Comparison of ENCODE assay signal across 1 cellular context in genomic region chr11:118608268-118609214, GRCh38.
A peak's percentile ranks its signal among the peaks of the same experiment; 100 is the strongest.
TF ChIP-seq lines count a peak whose summit lies in the region.

No MANE protein-coding gene starts in this region.

TF ChIP-seq in K562, 482 proteins besides CTCF, POLR2A, EP300 and RAD21 (continued from another document and continues in another):
- TF ChIP-seq MLLT1 (IDR thresholded peaks at IDR 0.05) (peak; percentile 68 to 73; a peak in 2 of 4 replicates), ARID1B (IDR thresholded peaks at IDR 0.05) (peak; percentile 72), SMAD2 (IDR thresholded peaks at IDR 0.05; ENCODE audit: low read depth, low read length) (no peak), ZNF512 (tag; IDR thresholded peaks at IDR 0.05) (no peak), ZNF561 (CRISPR knock-in tag; conservative IDR thresholded peaks at IDR 0.05) (no peak), MXI1 (IDR thresholded peaks at IDR 0.05; ENCODE audit: low read depth, low read length) (peak; percentile 49; the same call in 1 of the 2 replicates), CREBBP (IDR thresholded peaks at IDR 0.05; ENCODE audit: low read depth, low read length) (no peak), PHF8 (IDR thresholded peaks at IDR 0.05; ENCODE audit: borderline replicate concordance, low read length) (peak; percentile 46; the same call in 1 of the 2 replicates), PHF21A (IDR thresholded peaks at IDR 0.05; ENCODE audit: borderline replicate concordance, low read depth) (no peak), FOS (IDR thresholded peaks at IDR 0.05; ENCODE audit: extremely low read depth, insufficient read length) (no peak), CC2D1A (IDR thresholded peaks at IDR 0.05) (0 out of 2 replicates have a peak, but pooled peaks have one; percentile 51), FOXJ3 (CRISPR knock-in tag; IDR thresholded peaks at IDR 0.05) (no peak), ELF1 (tag; IDR thresholded peaks at IDR 0.05) (peak; percentile 9), L3MBTL2 (IDR thresholded peaks at IDR 0.05) (peak; percentile 96), BHLHE40 (IDR thresholded peaks at IDR 0.05; ENCODE audit: low read length) (peak; percentile 80), ETV6 (IDR thresholded peaks at IDR 0.05; ENCODE audit: borderline replicate concordance in 1 of 2, low read depth in 2 of 2, low read length in 1 of 2) (0 out of 4 replicates have a peak, but pooled peaks of 1 of the 2 experiments have one; percentile 16), ETV6 (CRISPR knock-in tag; IDR thresholded peaks at IDR 0.05; ENCODE audit: borderline replicate concordance) (peak; percentile 82; the same call in 1 of the 2 replicates), ZBTB43 (CRISPR knock-in tag; IDR thresholded peaks at IDR 0.05) (peak; percentile 89; the same call in 1 of the 2 replicates), ZNF146 (CRISPR knock-in tag; IDR thresholded peaks at IDR 0.05; ENCODE audit: unreplicated experiment) (no peak), NFIC (IDR thresholded peaks at IDR 0.05) (peak; percentile 40), ZFP36 (IDR thresholded peaks at IDR 0.05; ENCODE audit: low read depth, low read length, partially characterized antibody) (no peak), USF1 (CRISPR knock-in tag; IDR thresholded peaks at IDR 0.05) (no peak; the same call in 1 of the 2 replicates), ZC3H4 (CRISPR knock-in tag; IDR thresholded peaks at IDR 0.05; ENCODE audit: borderline replicate concordance) (peak; percentile 78; the same call in 1 of the 2 replicates), BMI1 (IDR thresholded peaks at IDR 0.05; ENCODE audit: low read length) (no peak), PRDM10 (IDR thresholded peaks at IDR 0.05; ENCODE audit: partially characterized antibody) (peak; percentile 35), SREBF2 (CRISPR knock-in tag; IDR thresholded peaks at IDR 0.05) (no peak), NFRKB (IDR thresholded peaks at IDR 0.05; ENCODE audit: low read depth) (peak; percentile 79), ZNF316 (IDR thresholded peaks at IDR 0.05) (peak; percentile 10; the same call in 1 of the 2 replicates), XRCC4 (IDR thresholded peaks at IDR 0.05; ENCODE audit: extremely low read depth, insufficient read depth, insufficient read length) (no peak), RNF2 (IDR thresholded peaks at IDR 0.05) (peak; percentile 74), ZNF592 (IDR thresholded peaks at IDR 0.05) (peak; percentile 94), TARDBP (IDR thresholded peaks at IDR 0.05) (0 out of 2 replicates have a peak, but pooled peaks have one; percentile 65), RBM34 (IDR thresholded peaks at IDR 0.05; ENCODE audit: borderline replicate concordance, insufficient read depth, low read length) (0 out of 2 replicates have a peak, but pooled peaks have one; percentile 61), CCNT2 (IDR thresholded peaks at IDR 0.05; ENCODE audit: borderline replicate concordance, extremely low read depth, insufficient read length, low read depth, low read length) (peak; percentile 85), NCOA1 (IDR thresholded peaks at IDR 0.05; ENCODE audit: low read depth) (peak; percentile 45; the same call in 1 of the 2 replicates), EHMT2 (IDR thresholded peaks at IDR 0.05) (0 out of 2 replicates have a peak, but pooled peaks have one; percentile 43), RBM22 (IDR thresholded peaks at IDR 0.05; ENCODE audit: low read depth, low read length, poor library complexity, severe bottlenecking) (no peak), CXXC5 (CRISPR knock-in tag; IDR thresholded peaks at IDR 0.05) (peak; percentile 96), ZBTB12 (CRISPR knock-in tag; IDR thresholded peaks at IDR 0.05) (peak; percentile 63; the same call in 1 of the 2 replicates), ZNF282 (CRISPR knock-in tag; IDR thresholded peaks at IDR 0.05) (peak; percentile 88; the same call in 1 of the 2 replicates), VEZF1 (CRISPR knock-in tag; IDR thresholded peaks at IDR 0.05) (peak; percentile 60)
- TF ChIP-seq, protein P1, sequence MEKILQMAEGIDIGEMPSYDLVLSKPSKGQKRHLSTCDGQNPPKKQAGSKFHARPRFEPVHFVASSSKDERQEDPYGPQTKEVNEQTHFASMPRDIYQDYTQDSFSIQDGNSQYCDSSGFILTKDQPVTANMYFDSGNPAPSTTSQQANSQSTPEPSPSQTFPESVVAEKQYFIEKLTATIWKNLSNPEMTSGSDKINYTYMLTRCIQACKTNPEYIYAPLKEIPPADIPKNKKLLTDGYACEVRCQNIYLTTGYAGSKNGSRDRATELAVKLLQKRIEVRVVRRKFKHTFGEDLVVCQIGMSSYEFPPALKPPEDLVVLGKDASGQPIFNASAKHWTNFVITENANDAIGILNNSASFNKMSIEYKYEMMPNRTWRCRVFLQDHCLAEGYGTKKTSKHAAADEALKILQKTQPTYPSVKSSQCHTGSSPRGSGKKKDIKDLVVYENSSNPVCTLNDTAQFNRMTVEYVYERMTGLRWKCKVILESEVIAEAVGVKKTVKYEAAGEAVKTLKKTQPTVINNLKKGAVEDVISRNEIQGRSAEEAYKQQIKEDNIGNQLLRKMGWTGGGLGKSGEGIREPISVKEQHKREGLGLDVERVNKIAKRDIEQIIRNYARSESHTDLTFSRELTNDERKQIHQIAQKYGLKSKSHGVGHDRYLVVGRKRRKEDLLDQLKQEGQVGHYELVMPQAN (IDR thresholded peaks at IDR 0.05; ENCODE audit: borderline replicate concordance) = peak; percentile 83
- TF ChIP-seq, protein P2, sequence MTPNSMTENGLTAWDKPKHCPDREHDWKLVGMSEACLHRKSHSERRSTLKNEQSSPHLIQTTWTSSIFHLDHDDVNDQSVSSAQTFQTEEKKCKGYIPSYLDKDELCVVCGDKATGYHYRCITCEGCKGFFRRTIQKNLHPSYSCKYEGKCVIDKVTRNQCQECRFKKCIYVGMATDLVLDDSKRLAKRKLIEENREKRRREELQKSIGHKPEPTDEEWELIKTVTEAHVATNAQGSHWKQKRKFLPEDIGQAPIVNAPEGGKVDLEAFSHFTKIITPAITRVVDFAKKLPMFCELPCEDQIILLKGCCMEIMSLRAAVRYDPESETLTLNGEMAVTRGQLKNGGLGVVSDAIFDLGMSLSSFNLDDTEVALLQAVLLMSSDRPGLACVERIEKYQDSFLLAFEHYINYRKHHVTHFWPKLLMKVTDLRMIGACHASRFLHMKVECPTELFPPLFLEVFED (CRISPR knock-in tag; conservative IDR thresholded peaks at IDR 0.05) = peak; percentile 63; the same call in 1 of the 2 replicates
